Comparison of ENCODE assay signal across 12 cellular contexts in genomic region chrX:16839224-16839851, GRCh38. TPM values are rescaled to one million over a fixed set of nuclear protein-coding genes. Genes with fewer than 3 reads are reported as not detected.
A peak's percentile ranks its signal among the peaks of the same experiment; 100 is the strongest.
DNase-seq lines count a peak whose midpoint lies in the region; ATAC-seq and TF ChIP-seq lines count a peak whose summit lies in the region.
"Had no signal": no experiment of that assay in that cellular context is flagged by ENCODE, and none has a peak within 500 bp of the region (broad histone marks: within the 10 kb centered on the region; RNA-seq: fewer than 3 reads in every experiment).

No MANE protein-coding gene starts in this region.

- peaks cover 22% of the 10 kb centered on the region for H3K4me1 Mint-ChIP-seq in activated T-cell treated with anti-CD3 and anti-CD28 coated beads, Interleukin-2, amount 50 U/mL, for 24 hours (ENCODE audit: low read depth)

- peak overlapping the region; percentile 66 for H3K27ac Mint-ChIP-seq in activated T-cell treated with anti-CD3 and anti-CD28 coated beads, Interleukin-2, amount 50 U/mL, for 24 hours
- H3K27ac Mint-ChIP-seq: activated CD8-positive, alpha-beta memory T cell treated with anti-CD3 and anti-CD28 coated beads, Interleukin-2, amount 10 ng/mL, durations not matched to agents 7 days and 5 days had no signal

- H3K4me1 ChIP-seq in smooth muscle cell (ENCODE audit: low read depth) = peaks cover 21% of the 10 kb centered on the region

- peak overlapping the region; percentile 80 for H3K27ac ChIP-seq in smooth muscle cell (ENCODE audit: low read depth)
- H3K27ac ChIP-seq: suprapubic skin had no signal

- no peaks in the 10 kb centered on the region for H3K79me2 ChIP-seq in smooth muscle cell (ENCODE audit: low read depth)

- no peak overlapping the region for H2AFZ ChIP-seq in smooth muscle cell (ENCODE audit: low read depth)

- H3F3A ChIP-seq in smooth muscle cell (ENCODE audit: low read depth) = peaks cover 7% of the 10 kb centered on the region

- no peaks in the 10 kb centered on the region for H3K27me3 Mint-ChIP-seq in activated T-cell treated with anti-CD3 and anti-CD28 coated beads, Interleukin-2, amount 50 U/mL, for 24 hours
- H3K27me3 Mint-ChIP-seq: activated CD8-positive, alpha-beta memory T cell treated with anti-CD3 and anti-CD28 coated beads, Interleukin-2, amount 10 ng/mL, durations not matched to agents 7 days and 5 days had no signal

- no peaks in the 10 kb centered on the region for H4K20me1 ChIP-seq in smooth muscle cell (ENCODE audit: low read depth)

- WGBS in smooth muscle cell (ENCODE audit: low lambda C conversion rate) = 18% methylated on average over 5 of the region's 5 CpGs

- peaks cover 100% of the 10 kb centered on the region for H3K36me3 Mint-ChIP-seq in activated T-cell treated with anti-CD3 and anti-CD28 coated beads, Interleukin-2, amount 50 U/mL, for 24 hours (ENCODE audit: low read depth)

- H3K4me2 ChIP-seq in smooth muscle cell = peak overlapping the region; percentile 59

- peaks cover 3% of the 10 kb centered on the region for H3K36me3 ChIP-seq in smooth muscle cell (ENCODE audit: low read depth)

- H3K4me3 Mint-ChIP-seq in activated T-cell treated with anti-CD3 and anti-CD28 coated beads, Interleukin-2, amount 50 U/mL, for 24 hours = no peak overlapping the region
- H3K4me3 Mint-ChIP-seq: activated CD8-positive, alpha-beta memory T cell treated with anti-CD3 and anti-CD28 coated beads, Interleukin-2, amount 10 ng/mL, durations not matched to agents 7 days and 5 days had no signal

- H3K9ac ChIP-seq in smooth muscle cell (ENCODE audit: low read depth) = no peak overlapping the region

- no peak for TF ChIP-seq CTCF in smooth muscle cell (IDR thresholded peaks at IDR 0.05; ENCODE audit: borderline replicate concordance, insufficient read depth, poor library complexity, severe bottlenecking)

- DNase-seq in activated T-cell treated with anti-CD3 and anti-CD28 coated beads, Interleukin-2, amount 50 U/mL, for 24 hours = no peak
- DNase-seq in activated T-cell treated with anti-CD3 and anti-CD28 coated beads for 4 hours (no peak), glomerular visceral epithelial cell (ENCODE audit: extremely low spot score) (peak; percentile 25), smooth muscle cell (lab: John Stamatoyannopoulos, UW; ENCODE audit: unreplicated experiment) (no peak), OCI-M2 (lab: John Stamatoyannopoulos, UW; ENCODE audit: unreplicated experiment) (no peak)
- DNase-seq: activated CD8-positive, alpha-beta memory T cell treated with anti-CD3 and anti-CD28 coated beads, Interleukin-2, amount 10 ng/mL, durations not matched to agents 7 days and 5 days; NCI-H1417; NCI-H69 had no signal

- ATAC-seq in SK-N-SH treated with all-trans-retinoic acid at 6 μM for 48 hours (peak; percentile 22), GM21381 (IDR thresholded peaks at IDR 0.05; ENCODE audit: unreplicated experiment) (no peak), HG03097 (IDR thresholded peaks at IDR 0.05; ENCODE audit: low FRiP score, unreplicated experiment) (no peak)
- ATAC-seq: activated CD8-positive, alpha-beta memory T cell treated with anti-CD3 and anti-CD28 coated beads, Interleukin-2, amount 10 ng/mL, durations not matched to agents 7 days and 5 days had no signal

- no peaks in the 10 kb centered on the region for H3K9me3 ChIP-seq in smooth muscle cell (replicated peaks; ENCODE audit: low read depth)
- H3K9me3 ChIP-seq: suprapubic skin had no signal

- no peak overlapping the region for H3K4me3 ChIP-seq in smooth muscle cell
- H3K4me3 ChIP-seq: suprapubic skin had no signal

- H3K9me3 Mint-ChIP-seq in activated T-cell treated with anti-CD3 and anti-CD28 coated beads, Interleukin-2, amount 50 U/mL, for 24 hours = no peaks in the 10 kb centered on the region

- H3K27me3 ChIP-seq in smooth muscle cell (ENCODE audit: low read depth) = no peaks in the 10 kb centered on the region
- H3K27me3 ChIP-seq: suprapubic skin had no signal

TF ChIP-seq in SK-N-SH treated with all-trans-retinoic acid at 6 μM for 48 hours, 23 proteins besides CTCF, POLR2A, EP300 and RAD21:
- TF ChIP-seq TCF4 (CRISPR knock-in tag; IDR thresholded peaks at IDR 0.05; ENCODE audit: borderline replicate concordance) (no peak), ZFP3 (CRISPR knock-in tag; IDR thresholded peaks at IDR 0.05) (no peak), ZNF8 (CRISPR knock-in tag; IDR thresholded peaks at IDR 0.05) (no peak), ISL1 (CRISPR knock-in tag; IDR thresholded peaks at IDR 0.05) (peak; percentile 31), BACH2 (CRISPR knock-in tag; IDR thresholded peaks at IDR 0.05; ENCODE audit: borderline replicate concordance) (no peak), CREB5 (CRISPR knock-in tag; IDR thresholded peaks at IDR 0.05; ENCODE audit: low read depth) (no peak), RARB (CRISPR knock-in tag; IDR thresholded peaks at IDR 0.05) (no peak), OSR1 (CRISPR knock-in tag; IDR thresholded peaks at IDR 0.05) (no peak)
TF ChIP-seq in SK-N-SH treated with all-trans-retinoic acid at 6 μM for 48 hours: peak in this region for 1.

RNA-seq across cellular contexts. Expression of gene RBBP7, which starts 30.8 kb away (rescaled TPM):
- total RNA-seq in smooth muscle cell = 116 and 117 TPM in 2 replicates
- polyA plus RNA-seq in smooth muscle cell = 147 and 171 TPM in 2 replicates

RNA-seq across cellular contexts. Expression of gene TXLNG, which starts 53.1 kb away (rescaled TPM):
- total RNA-seq in smooth muscle cell = 17.5 and 19.6 TPM in 2 replicates
- 5.7 and 7.8 TPM in 2 replicates for polyA plus RNA-seq in smooth muscle cell
